ENCODE assay signal across 1 cellular context in genomic region chr17:10729334-10730193, GRCh38.
TF ChIP-seq lines count a peak whose summit lies in the region.

TSS of gene TMEM220 (minus strand) at chr17:10730023. CDS start at chr17:10729851, 172 bp downstream.

TF ChIP-seq in HepG2, 621 proteins besides CTCF, POLR2A, EP300 and RAD21 (continued from another document and continues in another):
- TF ChIP-seq ZNF407 (CRISPR knock-in tag; IDR thresholded peaks at IDR 0.05; ENCODE audit: not compliant biosample characterization) = peak; percentile 81
- TF ChIP-seq ZNF629 (CRISPR knock-in tag; conservative IDR thresholded peaks at IDR 0.05) = 0 out of 2 replicates have a peak, but pooled peaks have one; percentile 12
- peak; percentile 86 for TF ChIP-seq ZFY (CRISPR knock-in tag; IDR thresholded peaks at IDR 0.05)
- peak; percentile 90 for TF ChIP-seq BORCS8-MEF2B (CRISPR knock-in tag; IDR thresholded peaks at IDR 0.05)
- no peak for TF ChIP-seq CCAR2 (optimal IDR thresholded peaks at IDR 0.05; ENCODE audit: low read depth, low read length)
- peak; percentile 27 for TF ChIP-seq SP5 (CRISPR knock-in tag; IDR thresholded peaks at IDR 0.05; ENCODE audit: borderline replicate concordance, low read depth)
- peak; percentile 64; the same call in 1 of the 2 replicates for TF ChIP-seq GFI1 (CRISPR knock-in tag; IDR thresholded peaks at IDR 0.05; ENCODE audit: borderline replicate concordance)
- TF ChIP-seq PRDM10 (CRISPR knock-in tag; IDR thresholded peaks at IDR 0.05; ENCODE audit: low read depth) = no peak
- TF ChIP-seq TEF (CRISPR knock-in tag; IDR thresholded peaks at IDR 0.05) = 0 out of 2 replicates have a peak, but pooled peaks have one; percentile 34
- peak; percentile 82 for TF ChIP-seq ZNF749 (CRISPR knock-in tag; IDR thresholded peaks at IDR 0.05; ENCODE audit: borderline replicate concordance)
- TF ChIP-seq MXD4 (CRISPR knock-in tag; IDR thresholded peaks at IDR 0.05) = peak; percentile 64; the same call in 1 of the 2 replicates
- no peak for TF ChIP-seq YEATS2 (CRISPR knock-in tag; IDR thresholded peaks at IDR 0.05; ENCODE audit: borderline replicate concordance)
- no peak for TF ChIP-seq NCOA5 (CRISPR knock-in tag; IDR thresholded peaks at IDR 0.05)
- peak; percentile 94 for TF ChIP-seq ZSCAN29 (CRISPR knock-in tag; conservative IDR thresholded peaks at IDR 0.05)
- 0 out of 2 replicates have a peak, but pooled peaks have one; percentile 51 for TF ChIP-seq ZNF44 (CRISPR knock-in tag; IDR thresholded peaks at IDR 0.05)
- TF ChIP-seq ZMAT3 (CRISPR knock-in tag; conservative IDR thresholded peaks at IDR 0.05) = peak; percentile 69; the same call in 1 of the 2 replicates
- TF ChIP-seq ZZZ3 (CRISPR knock-in tag; IDR thresholded peaks at IDR 0.05; ENCODE audit: borderline replicate concordance) = 0 out of 2 replicates have a peak, but pooled peaks have one; percentile 80
- no peak for TF ChIP-seq ZIK1 (CRISPR knock-in tag; IDR thresholded peaks at IDR 0.05; ENCODE audit: borderline replicate concordance, low read depth)
- peak; percentile 64 for TF ChIP-seq MXD1 (CRISPR knock-in tag; IDR thresholded peaks at IDR 0.05)
- no peak for TF ChIP-seq RFX5 (IDR thresholded peaks at IDR 0.05; ENCODE audit: low read depth, low read length)
- peak; percentile 36; the same call in 1 of the 2 replicates for TF ChIP-seq PITX1 (CRISPR knock-in tag; IDR thresholded peaks at IDR 0.05)
- TF ChIP-seq ZNF441 (CRISPR knock-in tag; IDR thresholded peaks at IDR 0.05; ENCODE audit: borderline replicate concordance) = 0 out of 2 replicates have a peak, but pooled peaks have one; percentile 41
- TF ChIP-seq ZNF687 (CRISPR knock-in tag; IDR thresholded peaks at IDR 0.05) = peak; percentile 96
- TF ChIP-seq ZNF597 (CRISPR knock-in tag; IDR thresholded peaks at IDR 0.05) = no peak
- 0 out of 2 replicates have a peak, but pooled peaks have one; percentile 33 for TF ChIP-seq MED1 (CRISPR knock-in tag; IDR thresholded peaks at IDR 0.05)
- peak; percentile 83 for TF ChIP-seq HOXA3 (CRISPR knock-in tag; IDR thresholded peaks at IDR 0.05)
- TF ChIP-seq ZNF225 (CRISPR knock-in tag; IDR thresholded peaks at IDR 0.05) = peak; percentile 87
- no peak for TF ChIP-seq MEF2D (CRISPR knock-in tag; IDR thresholded peaks at IDR 0.05)
- peak; percentile 83 for TF ChIP-seq GABPB1 (CRISPR knock-in tag; IDR thresholded peaks at IDR 0.05)
- no peak for TF ChIP-seq ONECUT2 (CRISPR knock-in tag; IDR thresholded peaks at IDR 0.05)
- TF ChIP-seq ZNF773 (CRISPR knock-in tag; IDR thresholded peaks at IDR 0.05; ENCODE audit: borderline replicate concordance) = 0 out of 2 replicates have a peak, but pooled peaks have one; percentile 70
- peak; percentile 79 for TF ChIP-seq IKZF4 (CRISPR knock-in tag; IDR thresholded peaks at IDR 0.05; ENCODE audit: borderline replicate concordance, low read depth, not compliant biosample characterization)
- TF ChIP-seq PAXIP1 (CRISPR knock-in tag; conservative IDR thresholded peaks at IDR 0.05) = peak; percentile 25
